15 cellular contexts compared by ENCODE assay signal in the genomic region with DNA sequence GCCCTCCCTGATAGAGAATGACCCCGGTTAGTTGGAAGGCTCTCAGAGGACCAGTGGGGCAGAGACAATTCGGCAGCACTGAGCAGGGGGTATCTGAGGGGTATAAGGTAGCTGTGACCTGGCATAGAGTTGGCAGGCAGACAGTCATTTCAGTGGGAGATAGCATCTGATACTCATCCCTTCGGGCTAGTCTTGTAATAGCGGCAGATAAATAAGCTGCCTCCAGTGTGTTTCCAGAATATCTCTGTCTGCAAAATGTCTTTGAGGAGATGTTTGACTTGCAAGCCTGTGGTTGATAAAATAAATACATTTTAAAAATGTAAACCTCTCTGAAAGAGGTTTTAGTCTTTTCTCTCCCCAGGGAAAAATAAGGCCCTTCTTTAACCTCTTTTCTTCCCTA.
"Had no signal": no experiment of that assay in that cellular context is flagged by ENCODE, and none has a peak within 500 bp of the region (broad histone marks: within the 10 kb centered on the region; RNA-seq: fewer than 3 reads in every experiment).

No MANE protein-coding gene starts in this region.

- ATAC-seq: activated CD4-positive, CD25-positive, alpha-beta regulatory T cell treated with anti-CD3 and anti-CD28 coated beads, Interleukin-2, amount 50 U/mL, for 24 hours; activated naive CD8-positive, alpha-beta T cell treated with anti-CD3 and anti-CD28 coated beads, Interleukin-2, amount 50 U/mL, for 24 hours; heart left ventricle; left colon; mucosa of descending colon; stimulated activated naive CD8-positive, alpha-beta T cell treated with anti-CD3 and anti-CD28 coated beads, Interleukin-15, amount 100 ng/mL, for 72 hours had no signal

- H3K27ac ChIP-seq: ascending aorta, cardiac muscle cell, testis, vagina had no signal

- H3K27me3 ChIP-seq: ascending aorta, cardiac muscle cell, heart left ventricle, testis, vagina had no signal

- H3K36me3 ChIP-seq: ascending aorta, cardiac muscle cell, heart left ventricle, vagina had no signal

- H3K9me3 ChIP-seq: ascending aorta, heart left ventricle, mucosa of descending colon, testis, vagina had no signal

- DNase-seq: activated CD4-positive, alpha-beta memory T cell treated with anti-CD3 and anti-CD28 coated beads, Interleukin-2, amount 10 ng/mL, durations not matched to agents 7 days and 5 days; activated naive CD4-positive, alpha-beta T cell; activated naive CD8-positive, alpha-beta T cell treated with anti-CD3 and anti-CD28 coated beads, Interleukin-2, amount 50 U/mL, for 24 hours; heart left ventricle; left colon; mucosa of descending colon; stimulated activated CD4-positive, alpha-beta T cell treated with anti-CD3 and anti-CD28 coated beads, Interleukin-15, amount 100 ng/mL, for 24 hours; stimulated activated CD4-positive, alpha-beta T cell treated with anti-CD3 and anti-CD28 coated beads, Interleukin-4, amount 100 ng/mL, for 24 hours; stimulated activated naive CD8-positive, alpha-beta T cell treated with anti-CD3 and anti-CD28 coated beads, Interleukin-15, amount 100 ng/mL, for 72 hours; testis had no signal

- H3K4me3 ChIP-seq: ascending aorta, cardiac muscle cell, heart left ventricle, lung, mucosa of descending colon, testis, vagina had no signal
